ENCODE assay signal across 8 cellular contexts in genomic region chr18:9673296-9674251, GRCh38. TPM values are rescaled to one million over a fixed set of nuclear protein-coding genes. Genes with fewer than 3 reads are reported as not detected.
A peak's percentile ranks its signal among the peaks of the same experiment; 100 is the strongest.
DNase-seq lines count a peak whose midpoint lies in the region; ATAC-seq lines count a peak whose summit lies in the region.

No MANE protein-coding gene starts in this region.

- H3K4me1 Mint-ChIP-seq in activated naive CD8-positive, alpha-beta T cell treated with anti-CD3 and anti-CD28 coated beads, Interleukin-2, amount 10 ng/mL, durations not matched to agents 7 days and 5 days = peaks cover 6% of the 10 kb centered on the region
- peaks cover 6% of the 10 kb centered on the region for H3K4me1 Mint-ChIP-seq in stimulated activated effector memory CD8-positive, alpha-beta T cell treated with anti-CD3 and anti-CD28 coated beads, Interleukin-12 subunit alpha, Interleukin-12 subunit beta, amount 100 ng/mL, for 72 hours

- no peak overlapping the region for H3K4me3 Mint-ChIP-seq in activated naive CD8-positive, alpha-beta T cell treated with anti-CD3 and anti-CD28 coated beads, Interleukin-2, amount 10 ng/mL, durations not matched to agents 7 days and 5 days
- H3K4me3 Mint-ChIP-seq in stimulated activated effector memory CD8-positive, alpha-beta T cell treated with anti-CD3 and anti-CD28 coated beads, Interleukin-12 subunit alpha, Interleukin-12 subunit beta, amount 100 ng/mL, for 72 hours = no peak overlapping the region

- no peak overlapping the region for H3K27ac Mint-ChIP-seq in activated naive CD8-positive, alpha-beta T cell treated with anti-CD3 and anti-CD28 coated beads, Interleukin-2, amount 10 ng/mL, durations not matched to agents 7 days and 5 days
- H3K27ac Mint-ChIP-seq in stimulated activated effector memory CD8-positive, alpha-beta T cell treated with anti-CD3 and anti-CD28 coated beads, Interleukin-12 subunit alpha, Interleukin-12 subunit beta, amount 100 ng/mL, for 72 hours = no peak overlapping the region

- H3K36me3 Mint-ChIP-seq in activated naive CD8-positive, alpha-beta T cell treated with anti-CD3 and anti-CD28 coated beads, Interleukin-2, amount 10 ng/mL, durations not matched to agents 7 days and 5 days = no peaks in the 10 kb centered on the region
- H3K36me3 Mint-ChIP-seq in stimulated activated effector memory CD8-positive, alpha-beta T cell treated with anti-CD3 and anti-CD28 coated beads, Interleukin-12 subunit alpha, Interleukin-12 subunit beta, amount 100 ng/mL, for 72 hours = no peaks in the 10 kb centered on the region

- peaks cover 22% of the 10 kb centered on the region for H3K27me3 Mint-ChIP-seq in activated naive CD8-positive, alpha-beta T cell treated with anti-CD3 and anti-CD28 coated beads, Interleukin-2, amount 10 ng/mL, durations not matched to agents 7 days and 5 days

- peak; percentile 79 for DNase-seq in DMS 273 (lab: John Stamatoyannopoulos, UW; ENCODE audit: unreplicated experiment)
- peak; percentile 39 for DNase-seq in NCI-H510A (lab: John Stamatoyannopoulos, UW)
- no peak for DNase-seq in activated naive CD8-positive, alpha-beta T cell treated with anti-CD3 and anti-CD28 coated beads, Interleukin-2, amount 10 ng/mL, durations not matched to agents 7 days and 5 days
- peak; percentile 56 for DNase-seq in hepatic stellate cell (ENCODE audit: low spot score)
- DNase-seq in stimulated activated effector memory CD8-positive, alpha-beta T cell treated with anti-CD3 and anti-CD28 coated beads, Interleukin-12 subunit alpha, Interleukin-12 subunit beta, amount 100 ng/mL, for 72 hours (ENCODE audit: low spot score in 2 of 2) = peak in 1 of 2 donors; percentile 57
- no peak for DNase-seq in NCI-H2081 treated with DMSO at 0.1 percent for 48 hours (lab: John Stamatoyannopoulos, UW)

- no peaks in the 10 kb centered on the region for H3K9me3 Mint-ChIP-seq in activated naive CD8-positive, alpha-beta T cell treated with anti-CD3 and anti-CD28 coated beads, Interleukin-2, amount 10 ng/mL, durations not matched to agents 7 days and 5 days
- no peaks in the 10 kb centered on the region for H3K9me3 Mint-ChIP-seq in stimulated activated effector memory CD8-positive, alpha-beta T cell treated with anti-CD3 and anti-CD28 coated beads, Interleukin-12 subunit alpha, Interleukin-12 subunit beta, amount 100 ng/mL, for 72 hours

- POLR2A ChIA-PET in activated naive CD8-positive, alpha-beta T cell treated with anti-CD3 and anti-CD28 coated beads, Interleukin-2, amount 10 ng/mL, durations not matched to agents 7 days and 5 days (lab: Charles Lee) = no interaction called here

- ATAC-seq in GM18907 (IDR thresholded peaks at IDR 0.05; ENCODE audit: unreplicated experiment) (peak; percentile 98), HG03060 (IDR thresholded peaks at IDR 0.05; ENCODE audit: low read depth, unreplicated experiment) (peak; percentile 95)
- peak; percentile 70 for ATAC-seq in activated naive CD8-positive, alpha-beta T cell treated with anti-CD3 and anti-CD28 coated beads, Interleukin-2, amount 10 ng/mL, durations not matched to agents 7 days and 5 days (ENCODE audit: low read depth)
- ATAC-seq in stimulated activated effector memory CD8-positive, alpha-beta T cell treated with anti-CD3 and anti-CD28 coated beads, Interleukin-12 subunit alpha, Interleukin-12 subunit beta, amount 100 ng/mL, for 72 hours = peak; percentile 94

RNA-seq across cellular contexts. Expression of gene RAB31, which starts 34.5 kb away (rescaled TPM):
- total RNA-seq in activated naive CD8-positive, alpha-beta T cell treated with anti-CD3 and anti-CD28 coated beads, Interleukin-2, amount 10 ng/mL, durations not matched to agents 7 days and 5 days = 1 to 10 TPM in 1 of 2 experiments, under 1 TPM in 1; 0.94 to 3.6 TPM

RNA-seq across cellular contexts. Expression of gene PPP4R1, which starts 59.2 kb away (rescaled TPM):
- total RNA-seq in activated naive CD8-positive, alpha-beta T cell treated with anti-CD3 and anti-CD28 coated beads, Interleukin-2, amount 10 ng/mL, durations not matched to agents 7 days and 5 days = 10 to 100 TPM; 40.2 to 42.0 TPM

Comparison
In these comparisons a context has a peak if more than half of its experiments do, and no peak if none do; other contexts are left out.
1. DNase-seq: peak in DMS 273 (single experiment), NCI-H510A (single experiment) and hepatic stellate cell (single experiment); none in activated naive CD8-positive, alpha-beta T cell treated with anti-CD3 and anti-CD28 coated beads, Interleukin-2, amount 10 ng/mL, durations not matched to agents 7 days and 5 days (single experiment) and NCI-H2081 treated with DMSO at 0.1 percent for 48 hours (single experiment).
2. Peak in every context shown above with its lines, with median percentiles within 50 percentile points of each other: ATAC-seq.